In genomic region chr4:165115301-165115700, GRCh38 we compare ENCODE assay signal across 24 cellular contexts. TPM values are rescaled to one million over a fixed set of nuclear protein-coding genes. Genes with fewer than 3 reads are reported as not detected.
DNase-seq lines count a peak whose midpoint lies in the region; ATAC-seq, FAIRE-seq and TF ChIP-seq lines count a peak whose summit lies in the region.
"Had no signal": no experiment of that assay in that cellular context is flagged by ENCODE, and none has a peak within 500 bp of the region (broad histone marks: within the 10 kb centered on the region; RNA-seq: fewer than 3 reads in every experiment).

No MANE protein-coding gene starts in this region.

- TF ChIP-seq CTCF in mammary epithelial cell (conservative IDR thresholded peaks at IDR 0.05 in 1 of 2, IDR thresholded peaks at IDR 0.05 in 1 of 2; ENCODE audit: extremely low read depth in 1 of 2, insufficient read depth in 1 of 2, low read depth in 1 of 2, low read length in 2 of 2) (no peak), breast epithelium (IDR thresholded peaks at IDR 0.05) (no peak), bronchial epithelial cell (IDR thresholded peaks at IDR 0.05; ENCODE audit: insufficient read depth, low read length, severe bottlenecking) (no peak), progenitor cell of endocrine pancreas (IDR thresholded peaks at IDR 0.05; ENCODE audit: unreplicated experiment) (no peak)

- peak; percentile 32 for ATAC-seq in esophagus mucosa
- ATAC-seq in HG03039 (IDR thresholded peaks at IDR 0.05; ENCODE audit: unreplicated experiment) = no peak
- ATAC-seq: A549; CD8-positive, alpha-beta T cell had no signal

- H3K9me3 ChIP-seq in mammary epithelial cell (replicated peaks; ENCODE audit: insufficient read depth, low read length) (no peaks in the 10 kb centered on the region), breast epithelium (no peaks in the 10 kb centered on the region)
- H3K9me3 ChIP-seq: A549, BLaER1 had no signal

- dilution Hi-C loops in mammary epithelial cell (cut with HindIII; ENCODE audit: low sequenced_read_pairs) = no loop called here

- peaks cover 8% of the 10 kb centered on the region for H3K4me1 ChIP-seq in mammary epithelial cell (ENCODE audit: insufficient read depth, low read length)
- no peaks in the 10 kb centered on the region for H3K4me1 ChIP-seq in breast epithelium

- no peak overlapping the region for H3K9ac ChIP-seq in mammary epithelial cell (ENCODE audit: insufficient read depth, low read length)
- H3K9ac ChIP-seq: BLaER1, GM23248 had no signal

- DNase-seq in mammary epithelial cell (peak; percentile 48), breast epithelium (ENCODE audit: low spot score in 2 of 2) (no peak), bronchial epithelial cell (ENCODE audit: low read depth) (peak; percentile 80), progenitor cell of endocrine pancreas (ENCODE audit: low spot score, unreplicated experiment) (no peak), NAMALWA (ENCODE audit: low spot score) (no peak), DMS 273 treated with DMSO at 0.1 percent for 48 hours (lab: John Stamatoyannopoulos, UW) (no peak)
- DNase-seq: Calu3; CD8-positive, alpha-beta T cell; DMS53; DND-41; EL; GM23248; HCEC 1CT; IMR-90 had no signal

- TF ChIP-seq POLR2A in breast epithelium (IDR thresholded peaks at IDR 0.05) = no peak

- peaks cover 11% of the 10 kb centered on the region for H3K4me1 Mint-ChIP-seq in progenitor cell of endocrine pancreas (ENCODE audit: low read depth)

- H3K27me3 Mint-ChIP-seq in progenitor cell of endocrine pancreas = no peaks in the 10 kb centered on the region

- H3K36me3 ChIP-seq in mammary epithelial cell (ENCODE audit: insufficient read depth, low read length) (no peaks in the 10 kb centered on the region), breast epithelium (no peaks in the 10 kb centered on the region), bronchial epithelial cell (ENCODE audit: control insufficient read depth, insufficient read depth, low read length) (no peaks in the 10 kb centered on the region)

- FAIRE-seq in bronchial epithelial cell (lab: Jason Lieb, UNC) = no peak
- FAIRE-seq: A549, G401.6, GM12892, GM18507, H54, HTR-8/SVneo had no signal

- peaks cover 13% of the 10 kb centered on the region for H3K79me2 ChIP-seq in mammary epithelial cell (ENCODE audit: insufficient read depth, low read length)

- H3K4me3 Mint-ChIP-seq in progenitor cell of endocrine pancreas (ENCODE audit: low read depth) = no peak overlapping the region
- H3K4me3 Mint-ChIP-seq: CD8-positive, alpha-beta T cell had no signal

- intact Hi-C loops in mammary epithelial cell (cut with micrococcal nuclease) (no loop called here), breast epithelium (cut with DNase I; ENCODE audit: low total_unique reads) (no loop called here)

- peaks cover 2% of the 10 kb centered on the region for H3K36me3 Mint-ChIP-seq in progenitor cell of endocrine pancreas (ENCODE audit: insufficient read depth)

- H3K27ac Mint-ChIP-seq in progenitor cell of endocrine pancreas = peak overlapping the region; percentile 59
- H3K27ac Mint-ChIP-seq: CD8-positive, alpha-beta T cell had no signal

- no TSS peak for BruUV-seq in mammary epithelial cell (replicated peaks; lab: Mats Ljungman, UMichigan)

- no peak overlapping the region for H3K4me3 ChIP-seq in mammary epithelial cell (replicated peaks in 1 of 3; ENCODE audit: insufficient read depth in 1 of 3, low read depth in 2 of 3, low read length in 3 of 3)
- no peak overlapping the region for H3K4me3 ChIP-seq in breast epithelium
- no peak overlapping the region for H3K4me3 ChIP-seq in bronchial epithelial cell (ENCODE audit: low read depth, low read length)
- H3K4me3 ChIP-seq: A549, BLaER1, GM23248 had no signal

- no peaks in the 10 kb centered on the region for H3K9me3 Mint-ChIP-seq in progenitor cell of endocrine pancreas (ENCODE audit: low read depth)
- H3K9me3 Mint-ChIP-seq: CD8-positive, alpha-beta T cell had no signal

- in situ Hi-C loops in mammary epithelial cell (cut with MboI; ENCODE audit: low sequenced_read_pairs in 2 of 2) = no loop called here

- H3K27ac ChIP-seq in mammary epithelial cell (ENCODE audit: insufficient read depth, low read depth, low read length) (no peak overlapping the region), breast epithelium (no peak overlapping the region)
- H3K27ac ChIP-seq: 22Rv1, A549, BLaER1, GM23248 had no signal

- no peak overlapping the region for H2AFZ ChIP-seq in mammary epithelial cell (ENCODE audit: low read depth, low read length)
- H2AFZ ChIP-seq: GM23248 had no signal

- no peaks in the 10 kb centered on the region for H3K27me3 ChIP-seq in mammary epithelial cell (ENCODE audit: insufficient read depth, low read length)
- H3K27me3 ChIP-seq in breast epithelium = no peaks in the 10 kb centered on the region
- no peaks in the 10 kb centered on the region for H3K27me3 ChIP-seq in bronchial epithelial cell (ENCODE audit: control insufficient read depth, insufficient read depth, low read length)
- H3K27me3 ChIP-seq: BLaER1 had no signal

- 83% methylated on average over 3 of the region's 3 CpGs for WGBS in mammary epithelial cell (ENCODE audit: low coverage, missing lambda C conversion rate)

- CTCF ChIA-PET in mammary epithelial cell (lab: Charles Lee; ENCODE audit: low non-redundant PET) = no interaction called here

- H3K4me2 ChIP-seq in mammary epithelial cell (ENCODE audit: insufficient read depth, low read depth, low read length) = no peak overlapping the region
- H3K4me2 ChIP-seq: A549, BLaER1 had no signal

- no peaks in the 10 kb centered on the region for H4K20me1 ChIP-seq in mammary epithelial cell (ENCODE audit: insufficient read depth, low read length)
- H4K20me1 ChIP-seq: BLaER1 had no signal

RNA-seq across cellular contexts. Expression of gene TMEM192, which starts 2.6 kb away (rescaled TPM):
- total RNA-seq in mammary epithelial cell (10 to 100 TPM; 21.3 to 25.5 TPM), breast epithelium (10 to 100 TPM; 11.5 to 31.2 (median 20.5) TPM), bronchial epithelial cell (10.8 and 12.9 TPM in 2 replicates), esophagus mucosa (6.4 TPM), progenitor cell of endocrine pancreas (8.7 and 10.5 TPM in 2 replicates)
- polyA plus RNA-seq in mammary epithelial cell = 16.3 TPM
- polyA minus RNA-seq in mammary epithelial cell = 11.4 TPM

Comparison
In these comparisons a context has a peak if more than half of its experiments do, and no peak if none do; other contexts are left out.
1. DNase-seq: peak in mammary epithelial cell (single experiment) and bronchial epithelial cell (single experiment); none in breast epithelium (0 of 2), progenitor cell of endocrine pancreas (single experiment), NAMALWA (single experiment) and DMS 273 treated with DMSO at 0.1 percent for 48 hours (single experiment).